11 cellular contexts compared by ENCODE assay signal in genomic region chr13:46606915-46607413, GRCh38. TPM values are rescaled to one million over a fixed set of nuclear protein-coding genes. Genes with fewer than 3 reads are reported as not detected.
DNase-seq lines count a peak whose midpoint lies in the region; ATAC-seq and TF ChIP-seq lines count a peak whose summit lies in the region.
"Had no signal": no experiment of that assay in that cellular context is flagged by ENCODE, and none has a peak within 500 bp of the region (broad histone marks: within the 10 kb centered on the region; RNA-seq: fewer than 3 reads in every experiment).

No MANE protein-coding gene starts in this region.

- no peaks in the 10 kb centered on the region for H3K9me2 ChIP-seq in GM23338 (ENCODE audit: insufficient read depth)

- H3F3A ChIP-seq in GM23338 (replicated peaks; ENCODE audit: low read depth): no peaks in the 10 kb centered on the region

- H3K27me3 ChIP-seq in GM23338 (ENCODE audit: insufficient read depth): no peaks in the 10 kb centered on the region

- H3K36me3 Mint-ChIP-seq in activated CD8-positive, alpha-beta T cell treated with anti-CD3 and anti-CD28 coated beads for 36 hours (ENCODE audit: low read depth): peaks cover 2% of the 10 kb centered on the region
- H3K36me3 Mint-ChIP-seq in activated CD8-positive, alpha-beta T cell treated with anti-CD3 and anti-CD28 coated beads, Interleukin-2, amount 10 ng/mL, durations not matched to agents 7 days and 5 days (ENCODE audit: low read depth): no peaks in the 10 kb centered on the region
- H3K36me3 Mint-ChIP-seq in IgD-negative memory B cell: no peaks in the 10 kb centered on the region
- no peaks in the 10 kb centered on the region for H3K36me3 Mint-ChIP-seq in stimulated activated memory B cell treated with anti-CD40 and anti-IgM and Interleukin-4, amounts not matched to agents 10 μg/mL and 1 μg/mL and 100 μg/mL, for 72 hours
- H3K36me3 Mint-ChIP-seq in GM23338 (ENCODE audit: low read depth): no peaks in the 10 kb centered on the region

- CTCF ChIA-PET in activated CD8-positive, alpha-beta T cell treated with anti-CD3 and anti-CD28 coated beads for 36 hours (lab: Charles Lee): interaction anchor here (1.6 kb wide), 1 partner anchor 10 kb away, joined by 3 read pairs; no protein-coding TSS in a partner anchor
- CTCF ChIA-PET in activated CD8-positive, alpha-beta T cell treated with anti-CD3 and anti-CD28 coated beads, Interleukin-2, amount 10 ng/mL, durations not matched to agents 7 days and 5 days (lab: Charles Lee): interaction anchor here (0.7 to 2.7 kb wide), 2 partner anchors 23 to 55 kb away, joined by 3 to 6 read pairs; no protein-coding TSS in a partner anchor

- H3K4me3 Mint-ChIP-seq in activated CD8-positive, alpha-beta T cell treated with anti-CD3 and anti-CD28 coated beads for 36 hours: no peak overlapping the region
- no peak overlapping the region for H3K4me3 Mint-ChIP-seq in activated CD8-positive, alpha-beta T cell treated with anti-CD3 and anti-CD28 coated beads, Interleukin-2, amount 10 ng/mL, durations not matched to agents 7 days and 5 days
- H3K4me3 Mint-ChIP-seq in IgD-negative memory B cell (peak overlapping the region in 3 of 4 donors; percentile 38 to 91 (median 81)), GM23338 (no peak overlapping the region)
- peak overlapping the region; percentile 54 for H3K4me3 Mint-ChIP-seq in stimulated activated memory B cell treated with anti-CD40 and anti-IgM and Interleukin-4, amounts not matched to agents 10 μg/mL and 1 μg/mL and 100 μg/mL, for 72 hours

- H3K4me1 Mint-ChIP-seq in activated CD8-positive, alpha-beta T cell treated with anti-CD3 and anti-CD28 coated beads for 36 hours (ENCODE audit: low read depth): peaks cover 62% of the 10 kb centered on the region
- H3K4me1 Mint-ChIP-seq in activated CD8-positive, alpha-beta T cell treated with anti-CD3 and anti-CD28 coated beads, Interleukin-2, amount 10 ng/mL, durations not matched to agents 7 days and 5 days (ENCODE audit: low read depth): peaks cover 51% of the 10 kb centered on the region
- H3K4me1 Mint-ChIP-seq in IgD-negative memory B cell: peaks cover 68 to 75% (median 74%) of the 10 kb centered on the region in 3 donors
- H3K4me1 Mint-ChIP-seq in stimulated activated memory B cell treated with anti-CD40 and anti-IgM and Interleukin-4, amounts not matched to agents 10 μg/mL and 1 μg/mL and 100 μg/mL, for 72 hours: peaks cover 60% of the 10 kb centered on the region
- peaks cover 22% of the 10 kb centered on the region for H3K4me1 Mint-ChIP-seq in GM23338

- TF ChIP-seq CTCF in activated CD8-positive, alpha-beta T cell treated with anti-CD3 and anti-CD28 coated beads for 36 hours (IDR thresholded peaks at IDR 0.05): no peak
- TF ChIP-seq CTCF in GM23338 (conservative IDR thresholded peaks at IDR 0.05; ENCODE audit: low read depth in 2 of 2): no peak

- peak overlapping the region; percentile 67 for H3K27ac Mint-ChIP-seq in activated CD8-positive, alpha-beta T cell treated with anti-CD3 and anti-CD28 coated beads for 36 hours
- no peak overlapping the region for H3K27ac Mint-ChIP-seq in activated CD8-positive, alpha-beta T cell treated with anti-CD3 and anti-CD28 coated beads, Interleukin-2, amount 10 ng/mL, durations not matched to agents 7 days and 5 days
- H3K27ac Mint-ChIP-seq in IgD-negative memory B cell (peak overlapping the region; percentile 0 to 96 (median 45)), GM23338 (no peak overlapping the region)
- H3K27ac Mint-ChIP-seq in stimulated activated memory B cell treated with anti-CD40 and anti-IgM and Interleukin-4, amounts not matched to agents 10 μg/mL and 1 μg/mL and 100 μg/mL, for 72 hours: peak overlapping the region; percentile 92

- H2AFZ ChIP-seq in GM23338: no peak overlapping the region

- H3K4me3 ChIP-seq in GM23338: no peak overlapping the region
- H3K4me3 ChIP-seq: mucosa of descending colon had no signal

- no peak for DNase-seq in activated CD8-positive, alpha-beta T cell treated with anti-CD3 and anti-CD28 coated beads for 36 hours
- no peak for DNase-seq in activated CD8-positive, alpha-beta T cell treated with anti-CD3 and anti-CD28 coated beads, Interleukin-2, amount 10 ng/mL, durations not matched to agents 7 days and 5 days
- DNase-seq in erythroblast (lab: John Stamatoyannopoulos, UW) (peak; percentile 32 to 56), UCSD-AML1 (lab: John Stamatoyannopoulos, UW; ENCODE audit: unreplicated experiment) (no peak), GM23338 (ENCODE audit: low spot score) (no peak)
- DNase-seq: activated gamma-delta T cell treated with Interleukin-2 at 50 U/mL for 16 hours, GF-D8 had no signal

- no peaks in the 10 kb centered on the region for H3K27me3 Mint-ChIP-seq in activated CD8-positive, alpha-beta T cell treated with anti-CD3 and anti-CD28 coated beads for 36 hours
- no peaks in the 10 kb centered on the region for H3K27me3 Mint-ChIP-seq in activated CD8-positive, alpha-beta T cell treated with anti-CD3 and anti-CD28 coated beads, Interleukin-2, amount 10 ng/mL, durations not matched to agents 7 days and 5 days (ENCODE audit: low read depth)
- H3K27me3 Mint-ChIP-seq in IgD-negative memory B cell (no peaks in the 10 kb centered on the region), GM23338 (ENCODE audit: insufficient read depth, low read depth, poor library complexity) (peaks cover 6% of the 10 kb centered on the region)
- H3K27me3 Mint-ChIP-seq in stimulated activated memory B cell treated with anti-CD40 and anti-IgM and Interleukin-4, amounts not matched to agents 10 μg/mL and 1 μg/mL and 100 μg/mL, for 72 hours: no peaks in the 10 kb centered on the region

- no peak overlapping the region; the same call in 1 of the 2 replicates for H3K27ac ChIP-seq in GM23338 (ENCODE audit: low read depth)

- peaks cover 13% of the 10 kb centered on the region for H3K4me1 ChIP-seq in GM23338 (ENCODE audit: insufficient read depth)

- ATAC-seq in activated CD8-positive, alpha-beta T cell treated with anti-CD3 and anti-CD28 coated beads for 36 hours: no peak
- ATAC-seq in activated CD8-positive, alpha-beta T cell treated with anti-CD3 and anti-CD28 coated beads, Interleukin-2, amount 10 ng/mL, durations not matched to agents 7 days and 5 days: no peak
- no peak for ATAC-seq in stimulated activated memory B cell treated with anti-CD40 and anti-IgM and Interleukin-4, amounts not matched to agents 10 μg/mL and 1 μg/mL and 100 μg/mL, for 72 hours
- ATAC-seq in HG02973 (IDR thresholded peaks at IDR 0.05; ENCODE audit: unreplicated experiment): no peak
- no peak for ATAC-seq in GM23338

- no peaks in the 10 kb centered on the region for H3K36me3 ChIP-seq in GM23338 (ENCODE audit: insufficient read depth)

- H3K9me3 Mint-ChIP-seq in activated CD8-positive, alpha-beta T cell treated with anti-CD3 and anti-CD28 coated beads for 36 hours: no peaks in the 10 kb centered on the region
- no peaks in the 10 kb centered on the region for H3K9me3 Mint-ChIP-seq in activated CD8-positive, alpha-beta T cell treated with anti-CD3 and anti-CD28 coated beads, Interleukin-2, amount 10 ng/mL, durations not matched to agents 7 days and 5 days (ENCODE audit: insufficient read depth)
- no peaks in the 10 kb centered on the region for H3K9me3 Mint-ChIP-seq in IgD-negative memory B cell
- no peaks in the 10 kb centered on the region for H3K9me3 Mint-ChIP-seq in stimulated activated memory B cell treated with anti-CD40 and anti-IgM and Interleukin-4, amounts not matched to agents 10 μg/mL and 1 μg/mL and 100 μg/mL, for 72 hours
- no peaks in the 10 kb centered on the region for H3K9me3 Mint-ChIP-seq in GM23338

- peaks cover 70% of the 10 kb centered on the region for H3K79me2 ChIP-seq in GM23338 (replicated peaks; ENCODE audit: insufficient read depth)

- peaks cover 4% of the 10 kb centered on the region; the same call in 1 of the 2 replicates for H4K20me1 ChIP-seq in GM23338 (replicated peaks; ENCODE audit: insufficient read depth)

- TF ChIP-seq POLR2A in erythroblast (IDR thresholded peaks at IDR 0.05; ENCODE audit: low read length): no peak

- POLR2A ChIA-PET in activated CD8-positive, alpha-beta T cell treated with anti-CD3 and anti-CD28 coated beads for 36 hours (lab: Charles Lee): no interaction called here
- POLR2A ChIA-PET in activated CD8-positive, alpha-beta T cell treated with anti-CD3 and anti-CD28 coated beads, Interleukin-2, amount 10 ng/mL, durations not matched to agents 7 days and 5 days (lab: Charles Lee): no interaction called here

- H3K4me2 ChIP-seq in GM23338: no peak overlapping the region

- intact Hi-C loops in activated CD8-positive, alpha-beta T cell treated with anti-CD3 and anti-CD28 coated beads for 36 hours (cut with micrococcal nuclease): loop anchor here (5.0 kb wide), 1 partner anchor 40 kb away; no protein-coding TSS in a partner anchor

TF ChIP-seq in GM23338, 12 proteins besides CTCF, POLR2A, EP300 and RAD21 (continues in another document):
- no peak for TF ChIP-seq ZNF114 (CRISPR knock-in tag; IDR thresholded peaks at IDR 0.05)

RNA-seq across cellular contexts. Expression of gene LRCH1, which starts 54.0 kb away (rescaled TPM):
- total RNA-seq in activated CD8-positive, alpha-beta T cell treated with anti-CD3 and anti-CD28 coated beads for 36 hours: 10 to 100 TPM; 15.5 to 17.1 TPM
- total RNA-seq in activated CD8-positive, alpha-beta T cell treated with anti-CD3 and anti-CD28 coated beads, Interleukin-2, amount 10 ng/mL, durations not matched to agents 7 days and 5 days: 10 to 100 TPM; 15.3 to 18.0 TPM
- polyA plus RNA-seq in IgD-negative memory B cell (7.6 TPM), GM23338 (2016; fragmentation: Nextera tagmentation; extraction: Ambion mirVana) (3.1 and 3.9 TPM in 2 replicates)
- 8.0 and 9.2 TPM in 2 replicates for total RNA-seq in GM23338 (2014; rRNA removed; shearing (Covaris generic))

Comparison
In these comparisons a context has a peak if more than half of its experiments do, and no peak if none do; other contexts are left out.
1. H3K27ac Mint-ChIP-seq: peak in activated CD8-positive, alpha-beta T cell treated with anti-CD3 and anti-CD28 coated beads for 36 hours (single experiment), IgD-negative memory B cell (3 of 3) and stimulated activated memory B cell treated with anti-CD40 and anti-IgM and Interleukin-4, amounts not matched to agents 10 μg/mL and 1 μg/mL and 100 μg/mL, for 72 hours (single experiment); none in activated CD8-positive, alpha-beta T cell treated with anti-CD3 and anti-CD28 coated beads, Interleukin-2, amount 10 ng/mL, durations not matched to agents 7 days and 5 days (single experiment) and GM23338 (single experiment).
2. DNase-seq: peak in erythroblast (2 of 2); none in activated CD8-positive, alpha-beta T cell treated with anti-CD3 and anti-CD28 coated beads for 36 hours (single experiment), activated CD8-positive, alpha-beta T cell treated with anti-CD3 and anti-CD28 coated beads, Interleukin-2, amount 10 ng/mL, durations not matched to agents 7 days and 5 days (single experiment), UCSD-AML1 (single experiment) and GM23338 (single experiment).
3. H3K4me3 Mint-ChIP-seq: peak in IgD-negative memory B cell (3 of 4) and stimulated activated memory B cell treated with anti-CD40 and anti-IgM and Interleukin-4, amounts not matched to agents 10 μg/mL and 1 μg/mL and 100 μg/mL, for 72 hours (single experiment); none in activated CD8-positive, alpha-beta T cell treated with anti-CD3 and anti-CD28 coated beads for 36 hours (single experiment), activated CD8-positive, alpha-beta T cell treated with anti-CD3 and anti-CD28 coated beads, Interleukin-2, amount 10 ng/mL, durations not matched to agents 7 days and 5 days (single experiment) and GM23338 (single experiment).